8 cellular contexts compared by ENCODE assay signal in the genomic region with DNA sequence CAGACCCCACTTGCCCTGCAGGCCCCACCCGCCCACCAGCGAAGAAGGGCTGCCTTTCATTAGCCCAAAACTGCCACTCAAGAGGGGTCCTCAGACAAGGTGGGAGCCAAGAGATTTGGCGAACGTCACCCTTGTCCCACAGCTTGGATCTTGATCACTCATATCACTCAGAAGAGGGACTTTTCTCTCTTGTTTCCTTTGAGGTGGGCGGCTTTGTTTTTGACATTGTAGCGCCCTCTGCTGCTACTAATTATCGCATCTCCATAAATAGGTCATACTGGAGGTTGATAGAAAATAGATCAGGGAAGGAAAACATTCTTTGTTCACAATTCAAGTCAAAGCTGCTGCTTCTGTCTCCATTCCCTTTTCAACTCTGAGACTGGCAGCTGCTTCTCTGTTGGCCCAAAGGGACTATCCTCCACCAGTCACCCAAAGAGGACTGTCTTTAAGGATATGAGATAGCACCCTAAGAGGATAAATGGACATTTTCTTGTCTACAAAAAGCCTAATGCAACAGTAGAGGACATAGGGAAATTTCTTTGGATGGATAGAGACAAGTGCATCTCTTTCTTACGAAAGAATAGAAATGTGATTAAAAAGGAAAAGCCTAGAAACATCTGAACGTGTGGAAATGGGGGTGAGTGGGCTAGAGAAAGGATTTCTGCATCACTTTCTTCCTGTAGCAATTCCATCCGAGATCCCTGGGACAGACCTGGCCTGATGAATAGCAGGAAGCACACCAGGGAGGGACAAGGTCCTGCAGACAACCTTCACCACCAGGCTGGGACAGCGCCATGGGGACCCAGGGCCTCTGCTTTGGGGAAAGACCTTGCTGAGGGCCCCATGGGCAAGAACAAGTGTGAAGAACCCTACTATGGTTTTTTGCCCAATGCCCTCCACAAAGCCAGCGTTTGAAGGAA.
A peak's percentile ranks its signal among the peaks of the same experiment; 100 is the strongest.
DNase-seq lines count a peak whose midpoint lies in the region; ATAC-seq lines count a peak whose summit lies in the region.

No MANE protein-coding gene starts in this region.

- peak in 9 of 14 donors; percentile 2 to 43 (median 23) for DNase-seq in C1 segment of cervical spinal cord (lab: John Stamatoyannopoulos, UW)
- peak; percentile 68 to 72 for DNase-seq in Kasumi-1 (lab: John Stamatoyannopoulos, UW)
- peak; percentile 21 for DNase-seq in SKM-1 (lab: John Stamatoyannopoulos, UW; ENCODE audit: unreplicated experiment)
- peak; percentile 77 for DNase-seq in globus pallidus (ENCODE audit: low spot score)
- peak; percentile 63 for DNase-seq in putamen (ENCODE audit: low spot score)
- DNase-seq in NCI-H345 (lab: John Stamatoyannopoulos, UW) = no peak
- no peak for DNase-seq in NCI-H345 treated with DMSO at 0.1 percent for 48 hours (lab: John Stamatoyannopoulos, UW; ENCODE audit: unreplicated experiment)

- ATAC-seq in GM18909 (IDR thresholded peaks at IDR 0.05; ENCODE audit: poor library complexity, unreplicated experiment) = peak; percentile 54

Comparison
In these comparisons a context has a peak if more than half of its experiments do, and no peak if none do; other contexts are left out.
1. DNase-seq: peak in C1 segment of cervical spinal cord (9 of 14), Kasumi-1 (2 of 2), SKM-1 (single experiment), globus pallidus (single experiment) and putamen (single experiment); none in NCI-H345 (single experiment) and NCI-H345 treated with DMSO at 0.1 percent for 48 hours (single experiment).